23 cellular contexts compared by ENCODE assay signal in the genomic region with DNA sequence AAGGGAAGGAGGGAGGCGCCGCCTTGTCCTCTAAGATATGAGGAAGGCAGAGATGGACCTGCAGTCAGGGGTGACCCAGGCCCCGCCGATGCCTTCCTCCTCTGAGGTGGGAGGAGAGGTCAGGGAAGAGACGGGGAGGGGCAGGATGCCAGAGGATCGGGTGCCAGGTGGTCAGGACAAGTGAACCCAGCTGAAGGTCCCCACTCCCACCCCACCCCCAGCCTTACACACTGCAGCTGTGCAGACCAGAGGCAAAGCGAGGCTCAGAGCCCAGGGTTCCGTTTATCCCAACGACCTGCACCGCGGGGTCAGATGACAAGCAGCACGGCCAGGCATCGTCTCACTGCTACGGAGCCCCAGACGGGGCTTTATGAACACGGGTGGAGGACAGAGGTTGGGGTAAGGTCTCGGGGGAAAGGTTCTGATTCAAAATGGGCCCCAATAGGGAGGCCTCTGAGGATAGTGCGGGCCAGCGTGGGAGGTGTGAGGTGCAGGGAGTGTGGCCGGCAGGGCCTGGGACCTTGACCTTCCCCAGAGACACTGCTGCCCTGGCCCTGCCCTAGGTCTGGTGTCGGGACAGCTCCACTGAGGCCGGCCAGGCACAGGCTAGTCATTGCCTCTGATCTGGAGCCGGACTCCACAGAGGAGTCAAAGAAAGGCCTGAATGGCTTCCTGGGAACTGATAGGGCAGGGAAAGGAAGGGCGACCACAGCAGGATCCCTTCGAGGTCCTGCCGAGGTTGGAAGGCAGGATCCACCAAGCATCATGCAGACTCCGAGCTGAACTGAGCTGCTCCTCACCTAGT.
"Had no signal": no experiment of that assay in that cellular context is flagged by ENCODE, and none has a peak within 500 bp of the region (broad histone marks: within the 10 kb centered on the region; RNA-seq: fewer than 3 reads in every experiment).

No MANE protein-coding gene starts in this region.

- H3K9me3 ChIP-seq: breast epithelium, right atrium auricular region, stomach, thyroid gland, upper lobe of right lung had no signal

- H3K4me1 ChIP-seq: breast epithelium, parathyroid adenoma, right atrium auricular region, stomach, thyroid gland, upper lobe of right lung had no signal

- H3K4me3 ChIP-seq: breast epithelium, right atrium auricular region, stomach, thyroid gland, upper lobe of right lung had no signal

- H3K9ac ChIP-seq: parathyroid adenoma had no signal

- ATAC-seq: activated CD4-positive, CD25-positive, alpha-beta regulatory T cell treated with anti-CD3 and anti-CD28 coated beads, Interleukin-2, amount 50 U/mL, for 24 hours; activated naive CD8-positive, alpha-beta T cell treated with anti-CD3 and anti-CD28 coated beads, Interleukin-2, amount 50 U/mL, for 24 hours; naive thymus-derived CD8-positive, alpha-beta T cell; upper lobe of right lung had no signal

- DNase-seq: activated CD4-positive, alpha-beta T cell treated with anti-CD3 and anti-CD28 coated beads for 48 hours; activated CD4-positive, alpha-beta T cell treated with anti-CD3 and anti-CD28 coated beads, Interleukin-2, amount 50 U/mL, for 48 hours; activated CD8-positive, alpha-beta memory T cell treated with anti-CD3 and anti-CD28 coated beads for 24 hours; activated naive CD8-positive, alpha-beta T cell treated with anti-CD3 and anti-CD28 coated beads, Interleukin-2, amount 50 U/mL, for 24 hours; activated T-cell treated with anti-CD3 and anti-CD28 coated beads, Interleukin-2, amount 50 U/mL, for 1 hour; amygdala; dermis blood vessel endothelial cell; effector CD4-positive, alpha-beta T cell; midbrain; stimulated activated CD4-positive, alpha-beta T cell treated with anti-CD3 and anti-CD28 coated beads, Interleukin-4, amount 100 ng/mL, for 1 hour; stomach; T-helper 1 cell; thyroid gland; upper lobe of right lung had no signal

- H3K27ac Mint-ChIP-seq: activated naive CD8-positive, alpha-beta T cell treated with anti-CD3 and anti-CD28 coated beads, Interleukin-2, amount 50 U/mL, for 24 hours had no signal

- H3K4me1 Mint-ChIP-seq: activated naive CD4-positive, alpha-beta T cell treated with anti-CD3 and anti-CD28 coated beads, Interleukin-2, amount 50 U/mL, for 24 hours; activated naive CD8-positive, alpha-beta T cell treated with anti-CD3 and anti-CD28 coated beads, Interleukin-2, amount 50 U/mL, for 24 hours; central memory CD8-positive, alpha-beta T cell had no signal

- H3K27me3 Mint-ChIP-seq: activated naive CD4-positive, alpha-beta T cell treated with anti-CD3 and anti-CD28 coated beads, Interleukin-2, amount 50 U/mL, for 24 hours; activated naive CD8-positive, alpha-beta T cell treated with anti-CD3 and anti-CD28 coated beads, Interleukin-2, amount 50 U/mL, for 24 hours; naive thymus-derived CD8-positive, alpha-beta T cell had no signal

- H3K27ac ChIP-seq: breast epithelium, parathyroid adenoma, right atrium auricular region, stomach, thyroid gland, upper lobe of right lung had no signal

- FAIRE-seq: colon, frontal cortex had no signal

- H3K4me3 Mint-ChIP-seq: activated naive CD4-positive, alpha-beta T cell treated with anti-CD3 and anti-CD28 coated beads, Interleukin-2, amount 50 U/mL, for 24 hours; activated naive CD8-positive, alpha-beta T cell treated with anti-CD3 and anti-CD28 coated beads, Interleukin-2, amount 50 U/mL, for 24 hours; central memory CD8-positive, alpha-beta T cell; naive thymus-derived CD8-positive, alpha-beta T cell had no signal

- H3K79me2 ChIP-seq: parathyroid adenoma had no signal

- H3K27me3 ChIP-seq: breast epithelium, right atrium auricular region, stomach, thyroid gland, upper lobe of right lung had no signal

- H3K9me3 Mint-ChIP-seq: activated naive CD4-positive, alpha-beta T cell treated with anti-CD3 and anti-CD28 coated beads, Interleukin-2, amount 50 U/mL, for 24 hours; activated naive CD8-positive, alpha-beta T cell treated with anti-CD3 and anti-CD28 coated beads, Interleukin-2, amount 50 U/mL, for 24 hours; central memory CD8-positive, alpha-beta T cell; naive thymus-derived CD8-positive, alpha-beta T cell had no signal

- H3K36me3 ChIP-seq: breast epithelium, right atrium auricular region, upper lobe of right lung had no signal
